ENCODE assay signal across 1 cellular context in genomic region chr14:83071888-83072501, GRCh38.
TF ChIP-seq lines count a peak whose summit lies in the region.

No MANE protein-coding gene starts in this region.

TF ChIP-seq in WTC11, 78 proteins besides CTCF, POLR2A, EP300 and RAD21 (continued from another document):
- no peak for TF ChIP-seq PRDM15 (CRISPR knock-in tag; IDR thresholded peaks at IDR 0.05)
- no peak for TF ChIP-seq CREM (CRISPR knock-in tag; IDR thresholded peaks at IDR 0.05)
